Comparison of ENCODE assay signal across 2 cellular contexts in genomic region chr1:41618066-41618825, GRCh38.
A peak's percentile ranks its signal among the peaks of the same experiment; 100 is the strongest.
TF ChIP-seq lines count a peak whose summit lies in the region.

No MANE protein-coding gene starts in this region.

TF ChIP-seq in H1, 55 proteins besides CTCF, POLR2A, EP300 and RAD21 (continued from another document):
- no peak for TF ChIP-seq NRF1 (IDR thresholded peaks at IDR 0.05; ENCODE audit: low read depth, low read length)
- TF ChIP-seq ASH2L (IDR thresholded peaks at IDR 0.05; ENCODE audit: low read length): no peak
- no peak for TF ChIP-seq EGR1 (IDR thresholded peaks at IDR 0.05; ENCODE audit: borderline replicate concordance, low read depth, low read length)
- TF ChIP-seq CBX8 (IDR thresholded peaks at IDR 0.05; ENCODE audit: borderline replicate concordance, low read depth, low read length): no peak
- no peak for TF ChIP-seq CHD2 (IDR thresholded peaks at IDR 0.05; ENCODE audit: low read length)
- TF ChIP-seq SUZ12 (IDR thresholded peaks at IDR 0.05; ENCODE audit: low read length): no peak
- no peak for TF ChIP-seq SP1 (IDR thresholded peaks at IDR 0.05; ENCODE audit: low read depth, low read length)
- no peak for TF ChIP-seq MAX (IDR thresholded peaks at IDR 0.05)
- no peak for TF ChIP-seq CHD7 (IDR thresholded peaks at IDR 0.05; ENCODE audit: insufficient replicate concordance, low read length)
- TF ChIP-seq JUN (IDR thresholded peaks at IDR 0.05; ENCODE audit: low read depth, low read length): no peak
- TF ChIP-seq SIRT6 (IDR thresholded peaks at IDR 0.05; ENCODE audit: low read length): no peak
- no peak for TF ChIP-seq RFX5 (IDR thresholded peaks at IDR 0.05; ENCODE audit: borderline replicate concordance, low read depth, low read length)
- TF ChIP-seq SIN3A (conservative IDR thresholded peaks at IDR 0.05 in 1 of 2, IDR thresholded peaks at IDR 0.05 in 1 of 2; ENCODE audit: low read depth in 1 of 2, low read length in 2 of 2): no peak
TF ChIP-seq in H1: peak in this region for 0.

TF ChIP-seq in HepG2, 621 proteins besides CTCF, POLR2A, EP300 and RAD21 (continued from another document):
- 0 out of 2 replicates have a peak, but pooled peaks have one; percentile 30 for TF ChIP-seq ZNF652 (CRISPR knock-in tag; IDR thresholded peaks at IDR 0.05; ENCODE audit: borderline replicate concordance, low read depth)
- no peak for TF ChIP-seq ZNF883 (CRISPR knock-in tag; IDR thresholded peaks at IDR 0.05; ENCODE audit: not compliant biosample characterization)
- TF ChIP-seq HNRNPL (IDR thresholded peaks at IDR 0.05; ENCODE audit: low read depth, low read length): peak; percentile 95
- TF ChIP-seq TCF7 (IDR thresholded peaks at IDR 0.05; ENCODE audit: low read depth): no peak
- no peak for TF ChIP-seq PHF20 (CRISPR knock-in tag; IDR thresholded peaks at IDR 0.05)
- peak; percentile 29; the same call in 1 of the 2 replicates for TF ChIP-seq ZNF629 (CRISPR knock-in tag; conservative IDR thresholded peaks at IDR 0.05)
- no peak for TF ChIP-seq RARG (CRISPR knock-in tag; IDR thresholded peaks at IDR 0.05; ENCODE audit: low read depth)
- no peak for TF ChIP-seq HOXD1 (CRISPR knock-in tag; IDR thresholded peaks at IDR 0.05)
